ENCODE assay signal across 9 cellular contexts in the genomic region with DNA sequence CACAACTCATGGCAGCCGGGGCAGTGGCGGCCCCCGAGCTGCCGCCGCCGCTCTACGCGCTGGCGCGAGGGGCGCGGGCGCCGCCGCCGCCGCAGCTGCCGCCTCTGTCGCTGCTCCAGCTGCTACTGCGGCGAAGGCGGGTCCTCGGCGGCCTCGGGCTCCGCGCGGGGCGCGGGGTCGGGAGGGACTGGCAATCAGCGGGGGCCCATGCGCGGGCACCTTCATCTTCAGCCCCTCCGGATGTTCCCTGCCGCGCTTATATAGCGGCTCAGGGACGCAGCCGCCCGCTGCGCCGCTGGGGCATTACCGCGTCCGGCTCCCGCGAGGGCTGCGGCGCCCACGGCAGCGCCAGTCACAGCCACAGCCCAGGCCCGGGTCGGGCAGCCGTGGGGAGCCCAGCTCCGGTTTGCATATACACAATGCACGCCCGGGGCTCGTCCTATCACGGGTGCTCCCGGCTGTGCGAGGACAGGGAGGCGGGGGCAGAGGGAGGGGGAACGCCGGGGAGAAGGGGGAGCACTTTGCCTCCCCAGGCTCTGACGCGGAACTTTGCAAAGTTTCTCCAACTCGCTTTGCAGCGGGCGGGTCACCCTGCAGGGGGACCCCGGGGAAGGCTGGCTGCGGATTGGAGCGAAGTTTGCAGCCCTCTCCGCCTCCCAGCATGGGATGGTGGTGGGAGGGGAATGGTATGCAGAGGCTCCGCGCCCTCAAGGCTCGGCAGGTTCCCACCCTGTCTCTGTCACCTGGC. TPM values are rescaled to one million over a fixed set of nuclear protein-coding genes. Genes with fewer than 3 reads are reported as not detected.
DNase-seq lines count a peak whose midpoint lies in the region; ATAC-seq and TF ChIP-seq lines count a peak whose summit lies in the region.
"Had no signal": no experiment of that assay in that cellular context is flagged by ENCODE, and none has a peak within 500 bp of the region (broad histone marks: within the 10 kb centered on the region; RNA-seq: fewer than 3 reads in every experiment).

VGLL3 (minus strand) TSS at position 416 of the 748 bp plus-strand sequence; CDS start at position 10, 406 bp downstream.

- no peak within 1 kb of the TSS for H3K27ac ChIP-seq in VCaP

- peaks cover 40% of the 10 kb centered on the region for H3K27me3 Mint-ChIP-seq in nephron progenitor cell (ENCODE audit: low read depth, poor library complexity)

- H3K9me3 Mint-ChIP-seq in nephron progenitor cell: no peaks in the 10 kb centered on the region

- 0 out of 2 replicates have a peak, but pooled peaks have one; percentile 10 for TF ChIP-seq CTCF in VCaP (conservative IDR thresholded peaks at IDR 0.05)
- TF ChIP-seq CTCF in fibroblast of villous mesenchyme (IDR thresholded peaks at IDR 0.05; ENCODE audit: insufficient read depth, low read depth, low read length): peak; percentile 27
- no peak for TF ChIP-seq CTCF in nephron progenitor cell (IDR thresholded peaks at IDR 0.05)

- H3K4me3 ChIP-seq in GM08714 (ENCODE audit: low read length) (peak within 1 kb of the TSS; percentile 33; the same call in 1 of the 2 replicates), fibroblast of villous mesenchyme (ENCODE audit: low read depth, low read length) (peak within 1 kb of the TSS; percentile 85)

- H3K4me3 Mint-ChIP-seq in nephron progenitor cell: peak within 1 kb of the TSS; percentile 90

- no peaks in the 10 kb centered on the region for H3K36me3 Mint-ChIP-seq in nephron progenitor cell (ENCODE audit: low read depth)

- H3K4me1 Mint-ChIP-seq in nephron progenitor cell: peaks cover 10% of the 10 kb centered on the region

- DNase-seq in fibroblast of villous mesenchyme (ENCODE audit: low read depth) (peak; percentile 89), nephron progenitor cell (peak; percentile 78), NCI-H2029 (lab: John Stamatoyannopoulos, UW) (no peak), KG1 (lab: John Stamatoyannopoulos, UW) (no peak), cortex of kidney (lab: John Stamatoyannopoulos, UW) (no peak)

- peak within 1 kb of the TSS; percentile 66 for H3K27ac Mint-ChIP-seq in nephron progenitor cell

- ATAC-seq in HG03025 (IDR thresholded peaks at IDR 0.05; ENCODE audit: low FRiP score, unreplicated experiment): peak; percentile 42

RNA-seq across cellular contexts. Expression of gene VGLL3, which starts in this region (rescaled TPM):
- 102 and 223 TPM in 2 replicates for total RNA-seq in fibroblast of villous mesenchyme
- total RNA-seq: T-helper 1 cell treated with Interleukin-12 subunit alpha and Interleukin-12 subunit beta and Interleukin-4 antibody, amounts not matched to agents 30 ng/mL and 1 ng/mL, for 36 hours had no signal

Comparison
In these comparisons a context has a peak if more than half of its experiments do, and no peak if none do; other contexts are left out.
1. DNase-seq: peak in fibroblast of villous mesenchyme (single experiment) and nephron progenitor cell (single experiment); none in NCI-H2029 (single experiment), KG1 (single experiment) and cortex of kidney (single experiment).